Comparison of ENCODE assay signal across 16 cellular contexts in the genomic region with DNA sequence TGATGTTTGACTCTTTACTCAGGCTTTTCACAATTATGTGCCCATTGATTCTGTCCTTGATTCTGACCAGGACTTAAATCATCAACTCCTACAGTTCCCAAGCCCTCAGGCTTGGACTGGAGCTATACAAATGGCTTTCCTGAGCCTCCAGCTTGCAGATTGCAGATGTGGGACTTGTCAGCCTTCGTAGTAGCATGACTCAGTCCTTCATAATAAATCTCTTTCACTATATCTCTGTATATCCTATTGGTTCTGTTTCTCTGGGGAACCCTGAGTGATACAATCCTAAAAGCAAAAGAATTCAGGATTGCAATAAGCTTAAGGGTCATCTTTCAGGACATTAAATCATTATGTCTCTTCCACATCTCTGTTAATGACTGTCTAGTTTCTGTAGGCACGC.
A peak's percentile ranks its signal among the peaks of the same experiment; 100 is the strongest.
DNase-seq lines count a peak whose midpoint lies in the region; ATAC-seq, FAIRE-seq and TF ChIP-seq lines count a peak whose summit lies in the region.
"Had no signal": no experiment of that assay in that cellular context is flagged by ENCODE, and none has a peak within 500 bp of the region (broad histone marks: within the 10 kb centered on the region; RNA-seq: fewer than 3 reads in every experiment).

No MANE protein-coding gene starts in this region.

- H3K14ac ChIP-seq in H1 (ENCODE audit: insufficient read length), result no peak overlapping the region

- no peak overlapping the region for H3K4ac ChIP-seq in H1 (replicated peaks; ENCODE audit: insufficient read length, low read depth, low read length)

- no peak overlapping the region for H2BK20ac ChIP-seq in H1 (ENCODE audit: low read length)

- H3K56ac ChIP-seq in H1 (replicated peaks; ENCODE audit: insufficient read length, low read depth, low read length), result no peak overlapping the region

- no peak overlapping the region for H3K18ac ChIP-seq in H1 (ENCODE audit: extremely low read depth, low read length)

- no peaks in the 10 kb centered on the region for H4K20me1 ChIP-seq in H1 (replicated peaks in 1 of 2; ENCODE audit: control insufficient read depth in 1 of 2, insufficient read depth in 2 of 2, low read length in 2 of 2)

- ATAC-seq in GM19328 (IDR thresholded peaks at IDR 0.05; ENCODE audit: unreplicated experiment), result no peak
- ATAC-seq: K562 had no signal

- TF ChIP-seq POLR2A in H1 (IDR thresholded peaks at IDR 0.05; ENCODE audit: control extremely low read depth in 1 of 2, low read depth in 2 of 2, low read length in 2 of 2), result no peak

- peak; percentile 52 for DNase-seq in M059J (ENCODE audit: low read depth)
- no peak for DNase-seq in H1 (ENCODE audit: low read depth in 1 of 2, low spot score in 2 of 2)
- peak; percentile 2 for DNase-seq in fibroblast of villous mesenchyme (ENCODE audit: low read depth)
- DNase-seq in stromal cell of bone marrow (ENCODE audit: low read depth), result peak; percentile 7
- no peak for DNase-seq in C1 segment of cervical spinal cord (lab: John Stamatoyannopoulos, UW)
- DNase-seq in WERI-Rb-1, result no peak
- no peak for DNase-seq in activated gamma-delta T cell (lab: John Stamatoyannopoulos, UW)
- DNase-seq: CD8-positive, alpha-beta memory T cell; DMS53; GF-D8; GOT3; HFFc6 had no signal

- H3K27ac ChIP-seq in H1 (ENCODE audit: low read depth, low read length), result no peak overlapping the region
- H3K27ac ChIP-seq in WERI-Rb-1, result no peak overlapping the region
- H3K27ac ChIP-seq: HL-60 had no signal

- H4K91ac ChIP-seq in H1 (replicated peaks; ENCODE audit: insufficient read length, low read length), result no peak overlapping the region

- H2BK5ac ChIP-seq in H1 (ENCODE audit: low read depth, low read length), result peak overlapping the region; percentile 35; the same call in 1 of the 2 replicates

- peak overlapping the region; percentile 47 for H2BK120ac ChIP-seq in H1 (replicated peaks; ENCODE audit: low read depth, low read length)

- CTCF ChIA-PET in H1 (lab: Charles Lee; ENCODE audit: partially characterized antibody), result interaction anchor here (1.3 kb wide), 1 partner anchor 662 kb away, joined by 3 read pairs; no protein-coding TSS in a partner anchor

- POLR2A ChIA-PET in H1 (lab: Charles Lee; ENCODE audit: partially characterized antibody), result interaction anchor here (1.1 kb wide), 1 partner anchor 16 kb away, joined by 3 read pairs; no protein-coding TSS in a partner anchor

- no peaks in the 10 kb centered on the region for H3K4me1 ChIP-seq in H1 (replicated peaks in 1 of 4; ENCODE audit: control insufficient read depth in 3 of 4, insufficient read depth in 4 of 4, low read length in 3 of 4)

- WGBS in H1 (ENCODE audit: extremely low coverage in 1 of 2, insufficient coverage in 1 of 2, insufficient read length in 1 of 2, insufficient replicate concordance in 2 of 2, low coverage in 1 of 2, low lambda C conversion rate in 2 of 2, missing lambda C conversion rate in 1 of 2), 2 experiments, result 80% methylated on average over 2 of the region's 2 CpGs; no CpG with 5 or more reads in 1 of the 2 experiments

- no peak for FAIRE-seq in H1 (lab: Jason Lieb, UNC)
- FAIRE-seq: K562 had no signal

- H3K9me3 ChIP-seq in H1 (ENCODE audit: insufficient read depth in 2 of 2, low read depth in 1 of 2, low read length in 1 of 2) (no peaks in the 10 kb centered on the region), WERI-Rb-1 (ENCODE audit: severe bottlenecking) (no peaks in the 10 kb centered on the region)
- H3K9me3 ChIP-seq: HAP-1 had no signal

- no peaks in the 10 kb centered on the region; the same call in 1 of the 2 replicates for H3K23me2 ChIP-seq in H1 (ENCODE audit: low read depth, low read length)

- TF ChIP-seq CTCF in H1 (IDR thresholded peaks at IDR 0.05; ENCODE audit: control extremely low read depth in 1 of 3, insufficient read depth in 1 of 3, low read depth in 1 of 3, low read length in 3 of 3) (no peak), fibroblast of villous mesenchyme (IDR thresholded peaks at IDR 0.05; ENCODE audit: insufficient read depth, low read depth, low read length) (no peak), WERI-Rb-1 (IDR thresholded peaks at IDR 0.05; ENCODE audit: low read depth, low read length) (no peak)

- H3K79me1 ChIP-seq in H1 (ENCODE audit: low read depth, low read length), result no peaks in the 10 kb centered on the region

- TF ChIP-seq EP300 in H1 (IDR thresholded peaks at IDR 0.05; ENCODE audit: borderline replicate concordance in 1 of 2, low read depth in 2 of 2, low read length in 2 of 2), result no peak

- H3K9ac ChIP-seq in H1 (replicated peaks in 1 of 4; ENCODE audit: extremely low read depth in 1 of 4, low read depth in 3 of 4, low read length in 3 of 4), result no peak overlapping the region

- TF ChIP-seq RAD21 in H1 (IDR thresholded peaks at IDR 0.05 in 1 of 2, conservative IDR thresholded peaks at IDR 0.05 in 1 of 2; ENCODE audit: low read depth in 2 of 2, low read length in 2 of 2), result no peak

- H3K4me3 ChIP-seq in H1 (ENCODE audit: extremely low read depth in 1 of 4, insufficient read depth in 2 of 4, low read depth in 3 of 4, low read length in 4 of 4), result no peak overlapping the region
- no peak overlapping the region for H3K4me3 ChIP-seq in fibroblast of villous mesenchyme (ENCODE audit: low read depth, low read length)
- no peak overlapping the region for H3K4me3 ChIP-seq in WERI-Rb-1 (ENCODE audit: low read depth, low read length)
- H3K4me3 ChIP-seq: HAP-1, K562 had no signal

- H3K79me2 ChIP-seq in H1 (ENCODE audit: control insufficient read depth in 1 of 2, insufficient read depth in 2 of 2, low read length in 2 of 2), result no peaks in the 10 kb centered on the region

- 0 out of 2 replicates have a peak overlapping the region, but pooled peaks have one; percentile 20 for H2BK12ac ChIP-seq in H1 (ENCODE audit: low read depth, low read length)

- H4K8ac ChIP-seq in H1 (ENCODE audit: extremely low read depth, insufficient read depth, low read length), result no peak overlapping the region

- H3K4me2 ChIP-seq in H1 (ENCODE audit: insufficient read depth in 1 of 2, low read depth in 2 of 2, low read length in 2 of 2), result no peak overlapping the region

- H4K5ac ChIP-seq in H1 (ENCODE audit: insufficient read length, low read depth, low read length), result no peak overlapping the region

- H2BK15ac ChIP-seq in H1 (ENCODE audit: low read length), result no peak overlapping the region

- H3K36me3 ChIP-seq in H1 (ENCODE audit: control insufficient read depth in 2 of 4, insufficient read depth in 4 of 4, low read length in 3 of 4) (no peaks in the 10 kb centered on the region), WERI-Rb-1 (no peaks in the 10 kb centered on the region)
- H3K36me3 ChIP-seq: HAP-1 had no signal

- no peak overlapping the region for H3K23ac ChIP-seq in H1 (ENCODE audit: insufficient read length)

- H3K27me3 ChIP-seq in H1 (replicated peaks in 1 of 4; ENCODE audit: control insufficient read depth in 3 of 4, extremely low read depth in 1 of 4, insufficient read depth in 3 of 4, low read length in 3 of 4) (no peaks in the 10 kb centered on the region), WERI-Rb-1 (ENCODE audit: insufficient read depth, low read depth, severe bottlenecking) (no peaks in the 10 kb centered on the region)

- 0 out of 2 replicates have a peak overlapping the region, but pooled peaks have one; percentile 3 for H2AFZ ChIP-seq in H1 (ENCODE audit: low read length)

- no peak overlapping the region for H2AK5ac ChIP-seq in H1 (ENCODE audit: low read depth, low read length)

TF ChIP-seq in H1, 55 proteins besides CTCF, POLR2A, EP300 and RAD21:
- TF ChIP-seq CTBP2 (IDR thresholded peaks at IDR 0.05; ENCODE audit: borderline replicate concordance, insufficient read depth, insufficient read length, low read length) (no peak), SIX5 (IDR thresholded peaks at IDR 0.05; ENCODE audit: low read depth, low read length) (no peak), ATF3 (IDR thresholded peaks at IDR 0.05; ENCODE audit: insufficient read depth, low read depth, low read length) (no peak), TBP (IDR thresholded peaks at IDR 0.05; ENCODE audit: low read depth, low read length) (no peak), CEBPB (IDR thresholded peaks at IDR 0.05; ENCODE audit: low read depth, low read length) (no peak), YY1 (IDR thresholded peaks at IDR 0.05; ENCODE audit: low read depth, low read length) (no peak), SIRT6 (IDR thresholded peaks at IDR 0.05; ENCODE audit: low read length) (no peak), POLR2AphosphoS5 (IDR thresholded peaks at IDR 0.05; ENCODE audit: low read depth, low read length) (no peak), RXRA (IDR thresholded peaks at IDR 0.05; ENCODE audit: insufficient read depth, low read depth, low read length) (no peak), NANOG (IDR thresholded peaks at IDR 0.05; ENCODE audit: insufficient read depth, low read depth, low read length, poor library complexity, severe bottlenecking) (no peak), GABPA (IDR thresholded peaks at IDR 0.05; ENCODE audit: borderline replicate concordance, insufficient read depth, low read length) (no peak), SIN3A (conservative IDR thresholded peaks at IDR 0.05 in 1 of 2, IDR thresholded peaks at IDR 0.05 in 1 of 2; ENCODE audit: low read depth in 1 of 2, low read length in 2 of 2) (no peak), EGR1 (IDR thresholded peaks at IDR 0.05; ENCODE audit: borderline replicate concordance, low read depth, low read length) (no peak), RNF2 (IDR thresholded peaks at IDR 0.05; ENCODE audit: borderline replicate concordance, low read depth, low read length, missing control alignments, poor library complexity, severe bottlenecking) (no peak), CREB1 (IDR thresholded peaks at IDR 0.05) (no peak), CHD2 (IDR thresholded peaks at IDR 0.05; ENCODE audit: low read length) (no peak), POU5F1 (IDR thresholded peaks at IDR 0.05; ENCODE audit: low read depth, low read length) (no peak), GTF2F1 (IDR thresholded peaks at IDR 0.05; ENCODE audit: borderline replicate concordance, low read depth, low read length) (no peak)

Comparison
In these comparisons a context has a peak if more than half of its experiments do, and no peak if none do; other contexts are left out.
1. DNase-seq: peak in M059J (single experiment), fibroblast of villous mesenchyme (single experiment) and stromal cell of bone marrow (single experiment); none in H1 (0 of 2), C1 segment of cervical spinal cord (0 of 14), WERI-Rb-1 (single experiment) and activated gamma-delta T cell (single experiment).